Comparison of ENCODE assay signal across 11 cellular contexts in genomic region chr11:111923351-111923788, GRCh38. TPM values are rescaled to one million over a fixed set of nuclear protein-coding genes. Genes with fewer than 3 reads are reported as not detected.
DNase-seq lines count a peak whose midpoint lies in the region; ATAC-seq, FAIRE-seq and TF ChIP-seq lines count a peak whose summit lies in the region.
"Had no signal": no experiment of that assay in that cellular context is flagged by ENCODE, and none has a peak within 500 bp of the region (broad histone marks: within the 10 kb centered on the region; RNA-seq: fewer than 3 reads in every experiment).

No MANE protein-coding gene starts in this region.

- peak overlapping the region; percentile 96 for H3K27ac ChIP-seq in SK-N-MC
- peak overlapping the region; percentile 25 to 66 (median 41) for H3K27ac ChIP-seq in pancreas

- H3K9ac ChIP-seq in SK-N-MC (ENCODE audit: insufficient read length) = peak overlapping the region; percentile 70

- H3K27me3 ChIP-seq in pancreas = no peaks in the 10 kb centered on the region

- H3K4me3 ChIP-seq in SK-N-MC (peak overlapping the region; percentile 55), fibroblast of the aortic adventitia (ENCODE audit: low read depth, low read length) (peak overlapping the region; percentile 17), pancreas (no peak overlapping the region)

- H3K36me3 ChIP-seq in SK-N-MC (ENCODE audit: insufficient read depth, low read length) (no peaks in the 10 kb centered on the region), pancreas (no peaks in the 10 kb centered on the region)

- no peak for TF ChIP-seq CTCF in fibroblast of the aortic adventitia (IDR thresholded peaks at IDR 0.05; ENCODE audit: insufficient read depth, low read length)
- TF ChIP-seq CTCF in pancreas (IDR thresholded peaks at IDR 0.05) = no peak

- H3K9me3 ChIP-seq in SK-N-MC (ENCODE audit: low read depth, low read length) (no peaks in the 10 kb centered on the region), pancreas (no peaks in the 10 kb centered on the region)

- WGBS in pancreas, 2 donors = 47 to 59% methylated on average over 5 of the region's 5 CpGs

- peak; percentile 35 for DNase-seq in AG08395 (ENCODE audit: low spot score)
- no peak for DNase-seq in SK-N-MC (ENCODE audit: low read depth, low spot score)
- peak; percentile 72 for DNase-seq in fibroblast of the aortic adventitia (ENCODE audit: low read depth)
- DNase-seq in pancreas = no peak
- DNase-seq in SW480 (ENCODE audit: low spot score) = no peak
- DNase-seq in NCI-H526 treated with DMSO at 0.1 percent for 48 hours (lab: John Stamatoyannopoulos, UW) = no peak
- DNase-seq: amygdala; CD8-positive, alpha-beta memory T cell; NCI-H1417 treated with DMSO at 0.1 percent for 48 hours had no signal

- no peak for ATAC-seq in pancreas
- ATAC-seq in GM19395 (IDR thresholded peaks at IDR 0.05; ENCODE audit: unreplicated experiment) = no peak
- no peak for ATAC-seq in GM18517 (IDR thresholded peaks at IDR 0.05; ENCODE audit: unreplicated experiment)

- intact Hi-C loops in pancreas (cut with DNase I) = loop anchor here in 1 of 3 donors (5.0 kb wide), 1 partner anchor 41 kb away; no protein-coding TSS in a partner anchor

- peaks cover 25 to 45% (median 38%) of the 10 kb centered on the region in 3 donors for H3K4me1 ChIP-seq in pancreas

- no peak for FAIRE-seq in pancreas (lab: Jason Lieb, UNC)

RNA-seq across cellular contexts. Expression of gene C11orf52, which starts 4.7 kb away (rescaled TPM):
- total RNA-seq in fibroblast of the aortic adventitia (ENCODE audit: low replicate concordance) = 0.63 TPM in 1 of 2 replicates, not detected in the other
- total RNA-seq in pancreas = 10 to 100 TPM in 4 of 6 donors, 1 to 10 TPM in 2; 9.3 to 18.5 (median 11.7) TPM
- polyA plus RNA-seq in pancreas = 10 to 100 TPM; 19.4 to 23.3 TPM
- total RNA-seq: CD8-positive, alpha-beta memory T cell had no signal
- polyA plus RNA-seq: CD8-positive, alpha-beta memory T cell had no signal

RNA-seq across cellular contexts. Expression of gene HSPB2, which starts 10.8 kb away (rescaled TPM):
- total RNA-seq in fibroblast of the aortic adventitia (ENCODE audit: low replicate concordance) (1.5 and 3.3 TPM in 2 replicates), pancreas (under 1 TPM in 5 of 6 donors, not detected in 1; 0.32 to 0.86 (median 0.61) TPM)
- polyA plus RNA-seq in pancreas = 1 to 10 TPM in 1 of 2 donors, under 1 TPM in 1; 0.85 to 1.5 TPM
- total RNA-seq: CD8-positive, alpha-beta memory T cell had no signal
- polyA plus RNA-seq: CD8-positive, alpha-beta memory T cell had no signal

RNA-seq across cellular contexts. Expression of gene CRYAB, which starts 11.8 kb away (rescaled TPM):
- total RNA-seq in fibroblast of the aortic adventitia (ENCODE audit: low replicate concordance) (60.2 and 73.3 TPM in 2 replicates), pancreas (10 to 100 TPM in 4 of 6 donors, 1 to 10 TPM in 2; 7.2 to 66.6 (median 16.3) TPM)
- 10 to 100 TPM; 36.1 to 81.8 TPM for polyA plus RNA-seq in pancreas
- total RNA-seq: CD8-positive, alpha-beta memory T cell had no signal
- polyA plus RNA-seq: CD8-positive, alpha-beta memory T cell had no signal

RNA-seq across cellular contexts. Expression of gene DIXDC1, which starts 13.8 kb away (rescaled TPM):
- total RNA-seq in fibroblast of the aortic adventitia (ENCODE audit: low replicate concordance) (22.1 and 24.8 TPM in 2 replicates), pancreas (10 to 100 TPM in 1 of 6 donors, 1 to 10 TPM in 5; 3.8 to 11.3 (median 5.9) TPM)
- 1 to 10 TPM; 3.1 to 4.2 TPM for polyA plus RNA-seq in pancreas

RNA-seq across cellular contexts. Expression of gene CFAP68, which starts 44.0 kb away (rescaled TPM):
- 11.3 and 14.9 TPM in 2 replicates for total RNA-seq in fibroblast of the aortic adventitia (ENCODE audit: low replicate concordance)
- total RNA-seq in pancreas = 10 to 100 TPM; 14.3 to 24.9 (median 16.0) TPM
- 10 to 100 TPM; 25.0 to 26.9 TPM for polyA plus RNA-seq in pancreas

Comparison
In these comparisons a context has a peak if more than half of its experiments do, and no peak if none do; other contexts are left out.
1. DNase-seq: peak in AG08395 (single experiment) and fibroblast of the aortic adventitia (single experiment); none in SK-N-MC (single experiment), pancreas (0 of 6), SW480 (single experiment) and NCI-H526 treated with DMSO at 0.1 percent for 48 hours (single experiment).
2. H3K4me3 ChIP-seq: peak in SK-N-MC (single experiment) and fibroblast of the aortic adventitia (single experiment); none in pancreas (0 of 4).